Comparison of ENCODE assay signal across 26 cellular contexts in the genomic region with DNA sequence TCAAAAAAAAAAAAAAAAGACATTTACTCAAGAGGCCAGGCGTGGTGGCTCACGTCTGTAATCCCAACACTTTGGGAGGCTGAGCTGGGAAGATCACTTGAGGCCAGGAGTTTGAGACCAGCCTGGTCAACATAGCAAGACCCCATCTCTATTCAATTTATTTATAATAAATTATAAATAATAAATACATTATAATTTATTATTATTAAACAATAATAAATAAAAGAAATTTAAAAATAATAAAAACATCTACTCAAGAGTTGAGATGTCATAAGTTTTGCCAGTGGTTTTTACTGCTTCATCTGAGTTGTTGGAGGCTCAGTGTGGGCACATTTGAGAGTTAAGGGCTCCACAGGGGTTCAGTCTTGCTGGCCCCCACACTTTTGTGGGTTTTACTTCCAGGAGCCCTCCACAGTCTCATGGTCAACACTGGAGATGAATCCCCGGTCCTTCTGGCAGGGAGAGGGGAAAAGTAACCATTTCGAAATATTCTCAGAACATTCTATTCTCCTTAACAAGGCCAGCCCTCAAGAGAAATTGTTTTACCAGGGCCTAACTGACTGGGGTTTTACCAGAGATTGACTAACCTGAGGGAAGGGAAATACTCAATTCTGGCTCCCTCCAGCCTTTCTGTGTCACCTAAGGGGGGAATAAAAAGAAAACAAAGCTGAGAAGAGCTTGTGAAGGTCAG. TPM values are rescaled to one million over a fixed set of nuclear protein-coding genes. Genes with fewer than 3 reads are reported as not detected.
A peak's percentile ranks its signal among the peaks of the same experiment; 100 is the strongest.
DNase-seq lines count a peak whose midpoint lies in the region; FAIRE-seq and TF ChIP-seq lines count a peak whose summit lies in the region.
"Had no signal": no experiment of that assay in that cellular context is flagged by ENCODE, and none has a peak within 500 bp of the region (broad histone marks: within the 10 kb centered on the region; RNA-seq: fewer than 3 reads in every experiment).

No MANE protein-coding gene starts in this region.

- no peak for FAIRE-seq in small intestine (lab: Jason Lieb, UNC)
- FAIRE-seq: A204.1, G401.6 had no signal

- H3K27me3 ChIP-seq in Loucy (ENCODE audit: insufficient read depth, low read length, poor library complexity, severe bottlenecking) (no peaks in the 10 kb centered on the region), adrenal gland (no peaks in the 10 kb centered on the region), small intestine (ENCODE audit: control insufficient read depth in 2 of 2, insufficient read depth in 2 of 2, low read length in 2 of 2) (no peaks in the 10 kb centered on the region)
- H3K27me3 ChIP-seq: BLaER1, SJCRH30 had no signal

- intact Hi-C loops in adrenal gland (cut with DNase I): no loop called here

- H3K4me2 ChIP-seq in Loucy (ENCODE audit: low read depth, low read length, poor library complexity, severe bottlenecking): peak overlapping the region; percentile 13
- H3K4me2 ChIP-seq: PC-9 had no signal

- no peaks in the 10 kb centered on the region for H4K20me1 ChIP-seq in Loucy (ENCODE audit: insufficient read depth, low read length, poor library complexity, severe bottlenecking)
- H4K20me1 ChIP-seq: BLaER1 had no signal

- TF ChIP-seq CTCF in Loucy (conservative IDR thresholded peaks at IDR 0.05; ENCODE audit: low read length) (no peak), adrenal gland (IDR thresholded peaks at IDR 0.05) (no peak)

- WGBS in adrenal gland, 4 donors: 86 to 89% (median 87%) methylated on average over 4 of the region's 4 CpGs
- WGBS in small intestine, 3 donors: 89 to 95% (median 91%) methylated on average over 4 of the region's 4 CpGs

- no peaks in the 10 kb centered on the region for H3K9me2 ChIP-seq in Loucy (replicated peaks; ENCODE audit: low read depth, low read length)

- H3K4me1 ChIP-seq in Loucy (ENCODE audit: insufficient read depth, low read length, poor library complexity, severe bottlenecking) (peaks cover 9% of the 10 kb centered on the region), adrenal gland (replicated peaks in 1 of 2) (peaks cover 0 to 22% of the 10 kb centered on the region in 2 donors), small intestine (ENCODE audit: control insufficient read depth in 2 of 2, insufficient read depth in 1 of 2, low read depth in 1 of 2, low read length in 1 of 2) (no peaks in the 10 kb centered on the region)
- H3K4me1 ChIP-seq: Caco-2 had no signal

- no peak overlapping the region for H3K9ac ChIP-seq in Loucy (ENCODE audit: low read depth, low read length, poor library complexity, severe bottlenecking)
- H3K9ac ChIP-seq: BLaER1 had no signal

- H3K9me3 ChIP-seq in Loucy (ENCODE audit: insufficient read depth, low read depth, low read length) (no peaks in the 10 kb centered on the region), adrenal gland (replicated peaks in 1 of 3) (no peaks in the 10 kb centered on the region), small intestine (ENCODE audit: control insufficient read depth, low read depth) (no peaks in the 10 kb centered on the region)
- H3K9me3 ChIP-seq: BLaER1, Caco-2, SJCRH30 had no signal

- no peaks in the 10 kb centered on the region; the same call in 1 of the 2 replicates for H3F3A ChIP-seq in Loucy (ENCODE audit: low read depth)

- no peak overlapping the region for H3K4me3 ChIP-seq in Loucy (ENCODE audit: low read length, poor library complexity, severe bottlenecking)
- no peak overlapping the region for H3K4me3 ChIP-seq in adrenal gland
- no peak overlapping the region for H3K4me3 ChIP-seq in small intestine (ENCODE audit: low read depth in 1 of 2, low read length in 2 of 2)
- H3K4me3 ChIP-seq: BLaER1, PC-9, SJCRH30 had no signal

- no peak for TF ChIP-seq POLR2A in adrenal gland (IDR thresholded peaks at IDR 0.05)

- no peaks in the 10 kb centered on the region for H3K79me2 ChIP-seq in Loucy (ENCODE audit: insufficient read depth, low read length)

- H2AFZ ChIP-seq in Loucy (ENCODE audit: low read length): peak overlapping the region; percentile 67
- H2AFZ ChIP-seq: PC-9 had no signal

- DNase-seq in amniotic epithelial cell (ENCODE audit: low read depth) (peak; percentile 50), iris pigment epithelial cell (ENCODE audit: low read depth) (peak; percentile 18), HT-29 (ENCODE audit: low spot score) (no peak), adrenal gland (no peak), small intestine (no peak)
- no peak for DNase-seq in stimulated activated CD4-positive, alpha-beta T cell treated with anti-CD3 and anti-CD28 coated beads, Interleukin-15, amount 100 ng/mL, for 24 hours
- DNase-seq: Caco-2; CD4-positive, alpha-beta memory T cell; GOT3; HCEC 1CT; Karpas-422; MV-4-11; NCI-H1105 treated with DMSO at 0.1 percent for 48 hours; NCI-H146; NCI-H1930; NCI-H2107; NCI-H446; NCI-H524 treated with DMSO at 0.1 percent for 48 hours; NCI-H774; PC-9; SJCRH30 had no signal

- H3K36me3 ChIP-seq in Loucy (ENCODE audit: insufficient read depth, low read length) (no peaks in the 10 kb centered on the region), adrenal gland (replicated peaks in 1 of 2) (no peaks in the 10 kb centered on the region), small intestine (ENCODE audit: control insufficient read depth in 2 of 2, insufficient read depth in 2 of 2, low read length in 2 of 2) (no peaks in the 10 kb centered on the region)
- H3K36me3 ChIP-seq: BLaER1, SJCRH30 had no signal

- H3K27ac ChIP-seq in adrenal gland (no peak overlapping the region), small intestine (ENCODE audit: low read depth in 1 of 2, low read length in 1 of 2) (no peak overlapping the region)
- H3K27ac ChIP-seq: BLaER1, HL-60, PC-9, SJCRH30 had no signal

RNA-seq across cellular contexts. Expression of a gene that starts 51.6 kb away (rescaled TPM):
- total RNA-seq in HT-29 (2014; rRNA removed; shearing (Covaris generic)): 2.9 and 4.0 TPM in 2 replicates
- 10 to 100 TPM; 41.0 to 85.5 (median 60.7) TPM for total RNA-seq in adrenal gland
- 10 to 100 TPM; 13.6 to 40.6 (median 14.6) TPM for polyA plus RNA-seq in adrenal gland
- 10 to 100 TPM; 13.8 to 21.9 (median 18.9) TPM for polyA plus RNA-seq in small intestine

Comparison
In these comparisons a context has a peak if more than half of its experiments do, and no peak if none do; other contexts are left out.
1. DNase-seq: peak in amniotic epithelial cell (single experiment) and iris pigment epithelial cell (single experiment); none in HT-29 (single experiment), stimulated activated CD4-positive, alpha-beta T cell treated with anti-CD3 and anti-CD28 coated beads, Interleukin-15, amount 100 ng/mL, for 24 hours (single experiment), adrenal gland (0 of 7) and small intestine (single experiment).